In the genomic region with DNA sequence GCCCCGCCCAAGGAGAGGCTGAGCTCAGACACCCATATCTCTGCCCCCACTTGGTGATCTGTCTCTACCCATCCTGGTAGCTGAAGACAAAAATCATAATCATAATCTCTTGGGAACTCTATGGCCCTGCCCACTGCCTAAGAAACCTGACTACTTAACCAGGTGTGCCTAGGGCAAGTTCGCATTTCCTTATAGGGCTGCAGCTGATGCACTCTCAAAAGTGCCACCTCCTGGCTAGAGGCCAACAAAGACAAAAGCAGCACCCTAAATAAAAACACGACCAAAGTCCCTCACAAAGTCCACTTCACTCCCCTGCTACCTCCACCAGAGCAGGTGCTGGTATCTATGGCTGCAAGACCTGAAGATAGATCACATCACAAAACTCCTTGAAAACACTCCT, we compare ENCODE assay signal across 1 cellular context.
TF ChIP-seq lines count a peak whose summit lies in the region.

No MANE protein-coding gene starts in this region.

TF ChIP-seq in H1, 55 proteins besides CTCF, POLR2A, EP300 and RAD21 (continued from another document):
- TF ChIP-seq CREB1 (IDR thresholded peaks at IDR 0.05) (no peak), SIN3A (conservative IDR thresholded peaks at IDR 0.05 in 1 of 2, IDR thresholded peaks at IDR 0.05 in 1 of 2; ENCODE audit: low read depth in 1 of 2, low read length in 2 of 2) (no peak), SUZ12 (IDR thresholded peaks at IDR 0.05; ENCODE audit: low read length) (no peak), KDM5A (IDR thresholded peaks at IDR 0.05; ENCODE audit: low read length) (no peak), BCL11A (IDR thresholded peaks at IDR 0.05; ENCODE audit: low read depth in 2 of 2, low read length in 2 of 2) (no peak), ASH2L (IDR thresholded peaks at IDR 0.05; ENCODE audit: low read length) (no peak), RXRA (IDR thresholded peaks at IDR 0.05; ENCODE audit: insufficient read depth, low read depth, low read length) (no peak)
